23 cellular contexts compared by ENCODE assay signal in genomic region chr7:43634384-43634783, GRCh38. TPM values are rescaled to one million over a fixed set of nuclear protein-coding genes. Genes with fewer than 3 reads are reported as not detected.
DNase-seq lines count a peak whose midpoint lies in the region; ATAC-seq and TF ChIP-seq lines count a peak whose summit lies in the region.
"Had no signal": no experiment of that assay in that cellular context is flagged by ENCODE, and none has a peak within 500 bp of the region (broad histone marks: within the 10 kb centered on the region; RNA-seq: fewer than 3 reads in every experiment).

No MANE protein-coding gene starts in this region.

- H3K36me3 ChIP-seq in GM23338 (ENCODE audit: insufficient read depth) = peaks cover 28% of the 10 kb centered on the region

- no peaks in the 10 kb centered on the region for H3F3A ChIP-seq in GM23338 (replicated peaks; ENCODE audit: low read depth)

- H3K4me2 ChIP-seq in GM23338 = no peak overlapping the region
- H3K4me2 ChIP-seq: A549 had no signal

- no peaks in the 10 kb centered on the region for H3K4me1 ChIP-seq in GM23338 (ENCODE audit: insufficient read depth)
- H3K4me1 ChIP-seq: SJSA1 had no signal

- H3K36me3 Mint-ChIP-seq in activated T-cell treated with anti-CD3 and anti-CD28 coated beads, Interleukin-2, amount 50 U/mL, for 24 hours (ENCODE audit: low read depth) = peaks cover 96% of the 10 kb centered on the region
- peaks cover 71% of the 10 kb centered on the region for H3K36me3 Mint-ChIP-seq in GM23338 (ENCODE audit: low read depth)
- H3K36me3 Mint-ChIP-seq in activated naive CD8-positive, alpha-beta T cell treated with anti-CD3 and anti-CD28 coated beads, Interleukin-2, amount 50 U/mL, for 24 hours (ENCODE audit: low read depth) = peaks cover 79% of the 10 kb centered on the region
- peaks cover 41% of the 10 kb centered on the region for H3K36me3 Mint-ChIP-seq in natural killer cell
- H3K36me3 Mint-ChIP-seq in activated CD8-positive, alpha-beta memory T cell treated with anti-CD3 and anti-CD28 coated beads, Interleukin-2, amount 10 ng/mL, durations not matched to agents 7 days and 5 days = peaks cover 76% of the 10 kb centered on the region

- DNase-seq in activated T-cell treated with anti-CD3 and anti-CD28 coated beads, Interleukin-2, amount 50 U/mL, for 24 hours = no peak
- DNase-seq in activated T-cell treated with anti-CD3 and anti-CD28 coated beads, Interleukin-2, amount 50 U/mL, for 1 hour = no peak
- DNase-seq in GM23338 (ENCODE audit: low spot score) (no peak), natural killer cell (no peak), NCI-H510A treated with DMSO at 0.1 percent for 48 hours (lab: John Stamatoyannopoulos, UW) (no peak), activated gamma-delta T cell (lab: John Stamatoyannopoulos, UW) (no peak)
- DNase-seq in activated naive CD8-positive, alpha-beta T cell treated with anti-CD3 and anti-CD28 coated beads, Interleukin-2, amount 50 U/mL, for 24 hours = no peak
- DNase-seq in activated CD8-positive, alpha-beta memory T cell treated with anti-CD3 and anti-CD28 coated beads, Interleukin-2, amount 10 ng/mL, durations not matched to agents 7 days and 5 days = no peak
- DNase-seq: activated effector memory CD4-positive, alpha-beta T cell treated with Interleukin-2 at 50 U/mL for 16 hours; aorta; erythroblast; foreskin keratinocyte; GF-D8; hippocampal formation; islet precursor cell; Karpas-422; NCI-H1048; NCI-H2029; NCI-H345; substantia nigra had no signal

- ATAC-seq in GM23338 (no peak), natural killer cell (no peak)
- ATAC-seq in activated naive CD8-positive, alpha-beta T cell treated with anti-CD3 and anti-CD28 coated beads, Interleukin-2, amount 50 U/mL, for 24 hours = no peak
- ATAC-seq in activated CD8-positive, alpha-beta memory T cell treated with anti-CD3 and anti-CD28 coated beads, Interleukin-2, amount 10 ng/mL, durations not matched to agents 7 days and 5 days = no peak
- ATAC-seq: A549, foreskin keratinocyte had no signal

- no peaks in the 10 kb centered on the region; the same call in 1 of the 2 replicates for H4K20me1 ChIP-seq in GM23338 (replicated peaks; ENCODE audit: insufficient read depth)

- no peak overlapping the region for H3K4me3 ChIP-seq in GM23338
- H3K4me3 ChIP-seq: A549, HAP-1, SJSA1 had no signal

- TF ChIP-seq CTCF in GM23338 (conservative IDR thresholded peaks at IDR 0.05; ENCODE audit: low read depth in 2 of 2) (no peak), natural killer cell (IDR thresholded peaks at IDR 0.05) (no peak)

- CTCF ChIA-PET in activated CD8-positive, alpha-beta memory T cell treated with anti-CD3 and anti-CD28 coated beads, Interleukin-2, amount 10 ng/mL, durations not matched to agents 7 days and 5 days (lab: Charles Lee) = interaction anchor here (1.5 to 11.3 kb wide), 4 partner anchors 36 to 204 kb away, joined by 4 to 90 read pairs (median 6); partner anchors contain the start of gene STK17A

- intact Hi-C loops in natural killer cell (cut with micrococcal nuclease) = no loop called here

- no peaks in the 10 kb centered on the region for H3K9me2 ChIP-seq in GM23338 (ENCODE audit: insufficient read depth)

- H3K27me3 Mint-ChIP-seq in activated T-cell treated with anti-CD3 and anti-CD28 coated beads, Interleukin-2, amount 50 U/mL, for 24 hours = no peaks in the 10 kb centered on the region
- H3K27me3 Mint-ChIP-seq in GM23338 (ENCODE audit: insufficient read depth, low read depth, poor library complexity) (no peaks in the 10 kb centered on the region), natural killer cell (ENCODE audit: low read depth in 2 of 2) (no peaks in the 10 kb centered on the region)
- no peaks in the 10 kb centered on the region for H3K27me3 Mint-ChIP-seq in activated naive CD8-positive, alpha-beta T cell treated with anti-CD3 and anti-CD28 coated beads, Interleukin-2, amount 50 U/mL, for 24 hours
- no peaks in the 10 kb centered on the region for H3K27me3 Mint-ChIP-seq in activated CD8-positive, alpha-beta memory T cell treated with anti-CD3 and anti-CD28 coated beads, Interleukin-2, amount 10 ng/mL, durations not matched to agents 7 days and 5 days

- H3K4me1 Mint-ChIP-seq in activated T-cell treated with anti-CD3 and anti-CD28 coated beads, Interleukin-2, amount 50 U/mL, for 24 hours (ENCODE audit: low read depth) = peaks cover 94% of the 10 kb centered on the region
- no peaks in the 10 kb centered on the region for H3K4me1 Mint-ChIP-seq in GM23338
- H3K4me1 Mint-ChIP-seq in activated naive CD8-positive, alpha-beta T cell treated with anti-CD3 and anti-CD28 coated beads, Interleukin-2, amount 50 U/mL, for 24 hours = peaks cover 90% of the 10 kb centered on the region
- H3K4me1 Mint-ChIP-seq in natural killer cell = peaks cover 86 to 90% of the 10 kb centered on the region in 2 donors
- H3K4me1 Mint-ChIP-seq in activated CD8-positive, alpha-beta memory T cell treated with anti-CD3 and anti-CD28 coated beads, Interleukin-2, amount 10 ng/mL, durations not matched to agents 7 days and 5 days = peaks cover 79% of the 10 kb centered on the region

- no peak overlapping the region for H3K27ac ChIP-seq in GM23338 (ENCODE audit: low read depth)
- H3K27ac ChIP-seq: A549, foreskin keratinocyte, SJSA1 had no signal

- peaks cover 3% of the 10 kb centered on the region for H3K9me3 Mint-ChIP-seq in activated T-cell treated with anti-CD3 and anti-CD28 coated beads, Interleukin-2, amount 50 U/mL, for 24 hours
- no peaks in the 10 kb centered on the region for H3K9me3 Mint-ChIP-seq in GM23338
- no peaks in the 10 kb centered on the region for H3K9me3 Mint-ChIP-seq in activated naive CD8-positive, alpha-beta T cell treated with anti-CD3 and anti-CD28 coated beads, Interleukin-2, amount 50 U/mL, for 24 hours
- no peaks in the 10 kb centered on the region for H3K9me3 Mint-ChIP-seq in natural killer cell
- H3K9me3 Mint-ChIP-seq in activated CD8-positive, alpha-beta memory T cell treated with anti-CD3 and anti-CD28 coated beads, Interleukin-2, amount 10 ng/mL, durations not matched to agents 7 days and 5 days (ENCODE audit: low read depth) = no peaks in the 10 kb centered on the region

- no peaks in the 10 kb centered on the region for H3K27me3 ChIP-seq in GM23338 (ENCODE audit: insufficient read depth)
- H3K27me3 ChIP-seq: foreskin keratinocyte, SJSA1 had no signal

- no peak overlapping the region for H3K4me3 Mint-ChIP-seq in activated T-cell treated with anti-CD3 and anti-CD28 coated beads, Interleukin-2, amount 50 U/mL, for 24 hours
- H3K4me3 Mint-ChIP-seq in GM23338 (no peak overlapping the region), natural killer cell (peak overlapping the region; percentile 62)
- H3K4me3 Mint-ChIP-seq in activated naive CD8-positive, alpha-beta T cell treated with anti-CD3 and anti-CD28 coated beads, Interleukin-2, amount 50 U/mL, for 24 hours = no peak overlapping the region
- H3K4me3 Mint-ChIP-seq in activated CD8-positive, alpha-beta memory T cell treated with anti-CD3 and anti-CD28 coated beads, Interleukin-2, amount 10 ng/mL, durations not matched to agents 7 days and 5 days = no peak overlapping the region

- no peaks in the 10 kb centered on the region for H3K79me2 ChIP-seq in GM23338 (replicated peaks; ENCODE audit: insufficient read depth)

- peak overlapping the region; percentile 85 for H3K27ac Mint-ChIP-seq in activated T-cell treated with anti-CD3 and anti-CD28 coated beads, Interleukin-2, amount 50 U/mL, for 24 hours
- H3K27ac Mint-ChIP-seq in GM23338 = peak overlapping the region; percentile 46; the same call in 1 of the 2 replicates
- H3K27ac Mint-ChIP-seq in activated naive CD8-positive, alpha-beta T cell treated with anti-CD3 and anti-CD28 coated beads, Interleukin-2, amount 50 U/mL, for 24 hours = peak overlapping the region; percentile 67
- peak overlapping the region; percentile 91 to 95 for H3K27ac Mint-ChIP-seq in natural killer cell
- no peak overlapping the region for H3K27ac Mint-ChIP-seq in activated CD8-positive, alpha-beta memory T cell treated with anti-CD3 and anti-CD28 coated beads, Interleukin-2, amount 10 ng/mL, durations not matched to agents 7 days and 5 days

- H2AFZ ChIP-seq in GM23338 = no peak overlapping the region

TF ChIP-seq in GM23338, 12 proteins besides CTCF, POLR2A, EP300 and RAD21:
- TF ChIP-seq EZH2 (IDR thresholded peaks at IDR 0.05; ENCODE audit: low read depth, unreplicated experiment) (no peak), ZNF114 (CRISPR knock-in tag; IDR thresholded peaks at IDR 0.05) (no peak), ZNF331 (CRISPR knock-in tag; IDR thresholded peaks at IDR 0.05; ENCODE audit: low read depth) (no peak)

RNA-seq across cellular contexts. Expression of gene STK17A, which starts 51.5 kb away (rescaled TPM):
- 21.8 and 28.0 TPM in 2 replicates for total RNA-seq in GM23338 (2014; rRNA removed; shearing (Covaris generic))
- 19.0 and 21.2 TPM in 2 replicates for polyA plus RNA-seq in GM23338 (2016; fragmentation: Nextera tagmentation; extraction: Ambion mirVana)
- total RNA-seq in natural killer cell = 100 to 1,000 TPM in 2 of 3 donors, 10 to 100 TPM in 1; 92.9 to 135 (median 111) TPM
- total RNA-seq in activated CD8-positive, alpha-beta memory T cell treated with anti-CD3 and anti-CD28 coated beads, Interleukin-2, amount 10 ng/mL, durations not matched to agents 7 days and 5 days = 10 to 100 TPM; 84.9 to 86.1 TPM
